In the genomic region with DNA sequence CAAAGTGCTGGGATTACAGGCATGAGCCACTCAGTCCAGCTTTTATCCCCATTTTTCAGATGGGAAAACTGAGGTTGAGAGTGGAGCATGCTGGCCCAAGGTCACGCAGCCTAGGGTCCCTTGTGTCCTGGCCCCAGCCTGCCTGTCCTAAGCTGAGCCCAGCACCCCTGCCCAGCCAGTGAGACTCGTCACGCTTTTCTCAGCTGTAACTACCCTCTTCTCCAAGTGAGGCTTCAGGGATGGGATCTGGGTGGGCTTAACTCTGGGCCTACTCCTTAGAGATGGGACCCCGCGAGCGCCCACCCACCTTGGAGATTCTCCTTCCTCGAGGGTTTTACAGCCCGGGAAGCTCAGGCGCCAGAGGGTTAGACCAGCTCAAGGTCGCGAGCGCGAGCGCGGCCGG, we compare ENCODE assay signal across 10 cellular contexts. TPM values are rescaled to one million over a fixed set of nuclear protein-coding genes. Genes with fewer than 3 reads are reported as not detected.
A peak's percentile ranks its signal among the peaks of the same experiment; 100 is the strongest.
DNase-seq lines count a peak whose midpoint lies in the region; ATAC-seq, FAIRE-seq and TF ChIP-seq lines count a peak whose summit lies in the region.
"Had no signal": no experiment of that assay in that cellular context is flagged by ENCODE, and none has a peak within 500 bp of the region (broad histone marks: within the 10 kb centered on the region; RNA-seq: fewer than 3 reads in every experiment).

No MANE protein-coding gene starts in this region.

- H3K27me3 Mint-ChIP-seq in CD8-positive, alpha-beta memory T cell: peaks cover 13 to 23% of the 10 kb centered on the region in 2 donors

- H3K4me1 ChIP-seq in CD8-positive, alpha-beta memory T cell (ENCODE audit: insufficient read depth, low read length): peaks cover 28% of the 10 kb centered on the region
- peaks cover 15% of the 10 kb centered on the region for H3K4me1 ChIP-seq in hepatocyte (ENCODE audit: insufficient read depth)
- peaks cover 16% of the 10 kb centered on the region for H3K4me1 ChIP-seq in psoas muscle

- H2AFZ ChIP-seq in hepatocyte: no peak overlapping the region

- H3K4me2 ChIP-seq in hepatocyte: peak overlapping the region; percentile 92

- POLR2A ChIA-PET in CD8-positive, alpha-beta memory T cell (lab: Charles Lee): interaction anchor here (0.5 to 1.4 kb wide), 6 partner anchors 9 to 1489 kb away, joined by 3 to 4 read pairs (median 4); a partner anchor contains a TSS

- no peaks in the 10 kb centered on the region for H3K9me3 Mint-ChIP-seq in CD8-positive, alpha-beta memory T cell
- H3K9me3 Mint-ChIP-seq: activated T-helper 1 cell treated with anti-CD3 and anti-CD28 coated beads, Interleukin-12 subunit alpha, Interleukin-12 subunit beta, Interleukin-2, Interleukin-4 antibody, amounts not matched to agents 30 ng/mL and 10 ng/mL and 1 ng/mL, durations not matched to agents 14 hours and 24 hours and 36 hours had no signal

- no peak for FAIRE-seq in GM19239 (lab: Jason Lieb, UNC)

- no peaks in the 10 kb centered on the region for H3K9me3 ChIP-seq in CD8-positive, alpha-beta memory T cell (ENCODE audit: low read length)
- H3K9me3 ChIP-seq in hepatocyte (ENCODE audit: low read depth) (no peaks in the 10 kb centered on the region), psoas muscle (no peaks in the 10 kb centered on the region)
- H3K9me3 ChIP-seq: upper lobe of right lung had no signal

- peak overlapping the region in 1 of 8 donors; percentile 81 for H3K27ac Mint-ChIP-seq in CD8-positive, alpha-beta memory T cell
- H3K27ac Mint-ChIP-seq: activated T-helper 1 cell treated with anti-CD3 and anti-CD28 coated beads, Interleukin-12 subunit alpha, Interleukin-12 subunit beta, Interleukin-2, Interleukin-4 antibody, amounts not matched to agents 30 ng/mL and 10 ng/mL and 1 ng/mL, durations not matched to agents 14 hours and 24 hours and 36 hours had no signal

- H3K36me3 Mint-ChIP-seq in CD8-positive, alpha-beta memory T cell: peaks cover 0 to 5% (median 4%) of the 10 kb centered on the region in 3 donors

- no peak for TF ChIP-seq EP300 in Ishikawa (IDR thresholded peaks at IDR 0.05; ENCODE audit: borderline replicate concordance)

- 17% methylated on average over 16 of the region's 16 CpGs for WGBS in hepatocyte (ENCODE audit: low lambda C conversion rate, missing lambda C conversion rate)
- 15 to 20% (median 16%) methylated on average over 10 to 16 of the region's 16 CpGs for WGBS in psoas muscle, 3 donors

- H3K4me3 Mint-ChIP-seq in CD8-positive, alpha-beta memory T cell: peak overlapping the region in 4 of 7 donors; percentile 27 to 87 (median 86)

- peaks cover 25 to 47% (median 35%) of the 10 kb centered on the region in 3 donors for H3K4me1 Mint-ChIP-seq in CD8-positive, alpha-beta memory T cell

- intact Hi-C loops in psoas muscle (cut with DNase I): no loop called here

- no peak for DNase-seq in CD8-positive, alpha-beta memory T cell
- DNase-seq in hepatocyte (ENCODE audit: low spot score): no peak
- DNase-seq in psoas muscle: no peak
- no peak for DNase-seq in GM19239 (ENCODE audit: insufficient read length, low spot score)
- no peak for DNase-seq in SIG-M5 treated with dmso at 0.1 percent for 504 hours (lab: John Stamatoyannopoulos, UW; ENCODE audit: unreplicated experiment)
- no peak for DNase-seq in NCI-H446 treated with DMSO at 0.1 percent for 48 hours (lab: John Stamatoyannopoulos, UW)
- DNase-seq: upper lobe of right lung had no signal

- H4K20me1 ChIP-seq in hepatocyte (ENCODE audit: insufficient read depth, poor library complexity, severe bottlenecking): no peaks in the 10 kb centered on the region

- no peaks in the 10 kb centered on the region for H3K36me3 ChIP-seq in CD8-positive, alpha-beta memory T cell (ENCODE audit: insufficient read depth, low read length)
- H3K36me3 ChIP-seq in hepatocyte (replicated peaks; ENCODE audit: insufficient read depth, low read depth) (no peaks in the 10 kb centered on the region), psoas muscle (ENCODE audit: insufficient read depth in 1 of 2, low read depth in 1 of 2) (peaks cover 0 to 8% of the 10 kb centered on the region in 2 donors)
- H3K36me3 ChIP-seq: upper lobe of right lung had no signal

- no peak for TF ChIP-seq RAD21 in Ishikawa (IDR thresholded peaks at IDR 0.05; ENCODE audit: low read depth)

- no peak for ATAC-seq in psoas muscle
- ATAC-seq: upper lobe of right lung had no signal

- peaks cover 15% of the 10 kb centered on the region for H3K27me3 ChIP-seq in CD8-positive, alpha-beta memory T cell (ENCODE audit: insufficient read depth, low read length, poor library complexity, severe bottlenecking)
- peaks cover 30% of the 10 kb centered on the region for H3K27me3 ChIP-seq in hepatocyte
- H3K27me3 ChIP-seq in psoas muscle (ENCODE audit: insufficient read depth in 3 of 3, low read length in 2 of 3): peaks cover 0 to 40% (median 14%) of the 10 kb centered on the region in 3 donors

- CTCF ChIA-PET in CD8-positive, alpha-beta memory T cell (lab: Charles Lee): interaction anchor here (0.8 to 5.3 kb wide), 4 partner anchors 9 to 511 kb away, joined by 3 to 39 read pairs (median 6); no protein-coding TSS in a partner anchor

- H3K9me2 ChIP-seq in hepatocyte (replicated peaks; ENCODE audit: insufficient read depth): no peaks in the 10 kb centered on the region

- H3K27ac ChIP-seq in CD8-positive, alpha-beta memory T cell (ENCODE audit: low read depth, low read length): no peak overlapping the region
- H3K27ac ChIP-seq in hepatocyte (peak overlapping the region; percentile 3), psoas muscle (no peak overlapping the region)
- H3K27ac ChIP-seq: upper lobe of right lung had no signal

- no peak overlapping the region for H3K4me3 ChIP-seq in CD8-positive, alpha-beta memory T cell (ENCODE audit: low read length)
- H3K4me3 ChIP-seq in hepatocyte (no peak overlapping the region), psoas muscle (peak overlapping the region; percentile 65)

- TF ChIP-seq CTCF in hepatocyte (IDR thresholded peaks at IDR 0.05; ENCODE audit: poor library complexity) (no peak), psoas muscle (IDR thresholded peaks at IDR 0.05) (no peak)

- H3K79me2 ChIP-seq in hepatocyte: peaks cover 22% of the 10 kb centered on the region

TF ChIP-seq in Ishikawa, 13 proteins besides CTCF, POLR2A, EP300 and RAD21:
- TF ChIP-seq ZBTB7A (IDR thresholded peaks at IDR 0.05; ENCODE audit: low read depth) (0 out of 2 replicates have a peak, but pooled peaks have one; percentile 20), TAF1 (IDR thresholded peaks at IDR 0.05; ENCODE audit: low read depth) (no peak), CEBPB (IDR thresholded peaks at IDR 0.05) (no peak), YY1 (IDR thresholded peaks at IDR 0.05; ENCODE audit: low read depth) (no peak), TCF12 (IDR thresholded peaks at IDR 0.05; ENCODE audit: low read depth) (no peak)
- TF ChIP-seq, protein P1, sequence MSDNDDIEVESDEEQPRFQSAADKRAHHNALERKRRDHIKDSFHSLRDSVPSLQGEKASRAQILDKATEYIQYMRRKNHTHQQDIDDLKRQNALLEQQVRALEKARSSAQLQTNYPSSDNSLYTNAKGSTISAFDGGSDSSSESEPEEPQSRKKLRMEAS (IDR thresholded peaks at IDR 0.05): no peak

RNA-seq across cellular contexts. Expression of a gene that starts 0.4 kb away (rescaled TPM):
- total RNA-seq in CD8-positive, alpha-beta memory T cell: not detected
- polyA plus RNA-seq in CD8-positive, alpha-beta memory T cell: not detected
- 20.6 and 21.4 TPM in 2 replicates for total RNA-seq in hepatocyte
- polyA plus RNA-seq in hepatocyte: 36.4 and 48.6 TPM in 2 replicates
- not detected for total RNA-seq in psoas muscle
- polyA plus RNA-seq in psoas muscle: under 1 TPM in 2 of 3 donors, not detected in 1; 0.04 to 0.05 TPM
- total RNA-seq: activated T-helper 1 cell treated with anti-CD3 and anti-CD28 coated beads, Interleukin-12 subunit alpha, Interleukin-12 subunit beta, Interleukin-2, Interleukin-4 antibody, amounts not matched to agents 30 ng/mL and 10 ng/mL and 1 ng/mL, durations not matched to agents 14 hours and 24 hours and 36 hours had no signal

RNA-seq across cellular contexts. Expression of a gene that starts 2.4 kb away (rescaled TPM):
- total RNA-seq in CD8-positive, alpha-beta memory T cell: 10 to 100 TPM; 96.5 to 97.3 TPM
- polyA plus RNA-seq in CD8-positive, alpha-beta memory T cell: 61.7 TPM
- total RNA-seq in hepatocyte (111 and 132 TPM in 2 replicates), psoas muscle (10 to 100 TPM; 70.1 to 90.4 (median 78.6) TPM)
- polyA plus RNA-seq in hepatocyte (265 and 267 TPM in 2 replicates), psoas muscle (100 to 1,000 TPM in 1 of 3 donors, 10 to 100 TPM in 2; 87.4 to 161 (median 96.1) TPM)

RNA-seq across cellular contexts. Expression of a gene that starts 13.3 kb away (rescaled TPM):
- 1 to 10 TPM; 2.7 to 2.8 TPM for total RNA-seq in CD8-positive, alpha-beta memory T cell
- polyA plus RNA-seq in CD8-positive, alpha-beta memory T cell: not detected
- 0.36 and 1.7 TPM in 2 replicates for total RNA-seq in hepatocyte
- 6.2 and 7.3 TPM in 2 replicates for polyA plus RNA-seq in hepatocyte
- not detected for total RNA-seq in psoas muscle
- under 1 TPM in 1 of 3 donors, not detected in 2; 0.05 TPM for polyA plus RNA-seq in psoas muscle
- total RNA-seq: glomerular endothelial cell had no signal

RNA-seq across cellular contexts. Expression of a gene that starts 22.9 kb away (rescaled TPM):
- total RNA-seq in CD8-positive, alpha-beta memory T cell: 100 to 1,000 TPM; 119 to 125 TPM
- polyA plus RNA-seq in CD8-positive, alpha-beta memory T cell: 18.6 TPM
- total RNA-seq in hepatocyte (87.9 and 88.4 TPM in 2 replicates), psoas muscle (100 to 1,000 TPM; 120 to 146 (median 129) TPM)
- polyA plus RNA-seq in hepatocyte (17.5 and 19.9 TPM in 2 replicates), psoas muscle (100 to 1,000 TPM; 121 to 163 (median 130) TPM)

RNA-seq across cellular contexts. Expression of a gene that starts 25.5 kb away (rescaled TPM):
- total RNA-seq in CD8-positive, alpha-beta memory T cell: 1 to 10 TPM; 2.9 to 3.1 TPM
- 18.9 TPM for polyA plus RNA-seq in CD8-positive, alpha-beta memory T cell
- total RNA-seq in hepatocyte (19.9 and 24.6 TPM in 2 replicates), psoas muscle (10 to 100 TPM in 1 of 4 donors, 1 to 10 TPM in 3; 7.3 to 10.7 (median 9.1) TPM)
- polyA plus RNA-seq in hepatocyte (210 and 250 TPM in 2 replicates), psoas muscle (1 to 10 TPM; 2.9 to 8.9 (median 5.5) TPM)
- total RNA-seq: activated T-helper 1 cell treated with anti-CD3 and anti-CD28 coated beads, Interleukin-12 subunit alpha, Interleukin-12 subunit beta, Interleukin-2, Interleukin-4 antibody, amounts not matched to agents 30 ng/mL and 10 ng/mL and 1 ng/mL, durations not matched to agents 14 hours and 24 hours and 36 hours had no signal

Comparison
In these comparisons a context has a peak if more than half of its experiments do, and no peak if none do; other contexts are left out.
1. RNA of a gene that starts 0.4 kb away (total RNA-seq): 20.6 to 21.4 TPM in hepatocyte; not detected in CD8-positive, alpha-beta memory T cell and not detected in psoas muscle; every median in the first group is over 10 times any median in the second.